In genomic region chr5:144405986-144406385, GRCh38 we compare ENCODE assay signal across 15 cellular contexts.
"Had no signal": no experiment of that assay in that cellular context is flagged by ENCODE, and none has a peak within 500 bp of the region (broad histone marks: within the 10 kb centered on the region; RNA-seq: fewer than 3 reads in every experiment).

No MANE protein-coding gene starts in this region.

- H3K4me3 Mint-ChIP-seq: dendritic cell treated with granulocyte-macrophage colony-stimulating factor and Interleukin-4, amounts not matched to agents 40 ng/mL and 50 ng/mL, for 4 days; effector memory CD8-positive, alpha-beta T cell; immature natural killer cell; naive B cell; nephron; type B pancreatic cell had no signal

- H3K27ac Mint-ChIP-seq: dendritic cell treated with granulocyte-macrophage colony-stimulating factor and Interleukin-4, amounts not matched to agents 40 ng/mL and 50 ng/mL, for 4 days; effector memory CD8-positive, alpha-beta T cell; immature natural killer cell; nephron; type B pancreatic cell had no signal

- H3K27me3 Mint-ChIP-seq: dendritic cell treated with granulocyte-macrophage colony-stimulating factor and Interleukin-4, amounts not matched to agents 40 ng/mL and 50 ng/mL, for 4 days; effector memory CD8-positive, alpha-beta T cell had no signal

- ATAC-seq: effector memory CD8-positive, alpha-beta T cell; gastroesophageal sphincter; left ventricle myocardium superior; stimulated activated naive CD8-positive, alpha-beta T cell treated with anti-CD3 and anti-CD28 coated beads, Interleukin-15, Interleukin-2, amounts not matched to agents 100 U/mL and 50 U/mL, for 24 hours had no signal

- H3K36me3 Mint-ChIP-seq: immature natural killer cell, naive B cell, type B pancreatic cell had no signal

- DNase-seq: effector memory CD8-positive, alpha-beta T cell; immature natural killer cell; left ventricle myocardium superior; mesendoderm; naive B cell; posterior cingulate gyrus; right cardiac atrium; stimulated activated CD4-positive, alpha-beta T cell treated with anti-CD3 and anti-CD28 coated beads, Interleukin-2, amount 100 ng/mL, for 48 hours; stimulated activated naive CD8-positive, alpha-beta T cell treated with anti-CD3 and anti-CD28 coated beads, Interleukin-15, Interleukin-2, amounts not matched to agents 100 U/mL and 50 U/mL, for 24 hours; thyroid gland; uterus had no signal

- H3K4me1 Mint-ChIP-seq: immature natural killer cell, naive B cell, nephron had no signal

- H3K9me3 Mint-ChIP-seq: nephron, type B pancreatic cell had no signal
